In the genomic region with DNA sequence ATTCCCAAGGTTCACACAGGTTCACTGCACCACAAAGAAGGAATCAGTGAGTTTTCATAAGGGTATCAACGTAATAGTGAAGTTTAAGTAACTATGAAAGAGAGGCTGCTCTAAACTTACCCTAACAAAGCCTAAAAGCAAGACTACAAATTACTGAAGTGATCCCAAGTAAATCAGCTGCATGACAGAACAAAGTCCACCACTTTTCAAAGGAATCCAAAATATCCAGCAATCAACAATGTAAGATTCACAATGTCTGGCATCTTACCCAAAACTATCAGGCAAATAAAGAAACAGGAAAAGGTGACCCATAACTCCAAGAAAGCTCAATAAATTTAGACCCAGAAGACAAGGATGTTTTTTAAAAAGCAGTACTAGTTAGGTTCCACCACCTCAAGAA, we compare ENCODE assay signal across 12 cellular contexts.
A peak's percentile ranks its signal among the peaks of the same experiment; 100 is the strongest.
DNase-seq lines count a peak whose midpoint lies in the region; ATAC-seq, FAIRE-seq and TF ChIP-seq lines count a peak whose summit lies in the region.
"Had no signal": no experiment of that assay in that cellular context is flagged by ENCODE, and none has a peak within 500 bp of the region (broad histone marks: within the 10 kb centered on the region; RNA-seq: fewer than 3 reads in every experiment).

No MANE protein-coding gene starts in this region.

- in situ Hi-C loops in mammary epithelial cell (cut with MboI; ENCODE audit: low sequenced_read_pairs in 2 of 2), result no loop called here
- in situ Hi-C loops in HepG2 (cut with HindIII; ENCODE audit: extremely low pct_ligation_motif_present, low pct_unique_long_range_greater_than_20kb), result no loop called here

- TF ChIP-seq CTCF in mammary epithelial cell (conservative IDR thresholded peaks at IDR 0.05 in 1 of 2, IDR thresholded peaks at IDR 0.05 in 1 of 2; ENCODE audit: extremely low read depth in 1 of 2, insufficient read depth in 1 of 2, low read depth in 1 of 2, low read length in 2 of 2), result no peak
- no peak for TF ChIP-seq CTCF in HepG2 (CRISPR knock-in tag; IDR thresholded peaks at IDR 0.05)
- TF ChIP-seq CTCF in upper lobe of right lung (IDR thresholded peaks at IDR 0.05), result no peak

- intact Hi-C loops in mammary epithelial cell (cut with micrococcal nuclease), result no loop called here
- intact Hi-C loops in HepG2 (cut with micrococcal nuclease; ENCODE audit: unreplicated experiment), result no loop called here
- intact Hi-C loops in upper lobe of right lung (cut with DNase I), result no loop called here

- CTCF ChIA-PET in mammary epithelial cell (lab: Charles Lee; ENCODE audit: low non-redundant PET) (no interaction called here), HepG2 (lab: Yijun Ruan, JAX; ENCODE audit: low intra/inter-chr PET ratio, low total read pairs) (no interaction called here)

- DNase-seq in mammary epithelial cell, result no peak
- DNase-seq in HepG2 (ENCODE audit: low spot score), result peak; percentile 13
- no peak for DNase-seq in upper lobe of right lung
- no peak for DNase-seq in NCI-H1694 (lab: John Stamatoyannopoulos, UW)
- DNase-seq in NCI-H748 treated with DMSO at 0.1 percent for 48 hours (lab: John Stamatoyannopoulos, UW), result no peak
- DNase-seq: activated CD4-positive, alpha-beta memory T cell treated with anti-CD3 and anti-CD28 coated beads for 36 hours; mucosa of descending colon; NCI-H2029 had no signal

- dilution Hi-C loops in mammary epithelial cell (cut with HindIII; ENCODE audit: low sequenced_read_pairs), result no loop called here

- FAIRE-seq in HepG2 (lab: Jason Lieb, UNC), result no peak

- POLR2A ChIA-PET in HepG2 (lab: Yijun Ruan, JAX), result no interaction called here

- H3K4me1 ChIP-seq in mammary epithelial cell (ENCODE audit: insufficient read depth, low read length) (peaks cover 25% of the 10 kb centered on the region), HepG2 (ENCODE audit: insufficient read depth, low read length) (peaks cover 27% of the 10 kb centered on the region), upper lobe of right lung (peaks cover 36% of the 10 kb centered on the region)
- H3K4me1 ChIP-seq: prostate gland had no signal

- H3K27me3 ChIP-seq in mammary epithelial cell (ENCODE audit: insufficient read depth, low read length) (no peaks in the 10 kb centered on the region), HepG2 (ENCODE audit: control insufficient read depth in 1 of 2, insufficient read depth in 2 of 2, low read length in 2 of 2) (no peaks in the 10 kb centered on the region), upper lobe of right lung (no peaks in the 10 kb centered on the region)
- H3K27me3 ChIP-seq: cardiac muscle cell had no signal

- H3K27ac ChIP-seq in KOPT-K1 (ENCODE audit: low read depth, low read length, poor library complexity, severe bottlenecking) (peak overlapping the region; percentile 60), mammary epithelial cell (ENCODE audit: insufficient read depth, low read depth, low read length) (no peak overlapping the region), HepG2 (ENCODE audit: extremely low read length, insufficient read depth, low read length) (no peak overlapping the region), upper lobe of right lung (peak overlapping the region; percentile 32)
- H3K27ac ChIP-seq: cardiac muscle cell, prostate gland had no signal

- ATAC-seq in HepG2 (no peak), upper lobe of right lung (no peak), esophagus mucosa (no peak)
- ATAC-seq: mucosa of descending colon had no signal

- WGBS in mammary epithelial cell (ENCODE audit: low coverage, missing lambda C conversion rate), result 42% methylated on average over 1 of the region's 1 CpG
- WGBS in HepG2 (ENCODE audit: low lambda C conversion rate), result 93% methylated on average over 1 of the region's 1 CpG

- H3K9ac ChIP-seq in mammary epithelial cell (ENCODE audit: insufficient read depth, low read length) (no peak overlapping the region), HepG2 (ENCODE audit: insufficient read depth, low read depth, low read length) (no peak overlapping the region)

- no peak for TF ChIP-seq POLR2A in HepG2 (IDR thresholded peaks at IDR 0.05; ENCODE audit: insufficient read depth in 1 of 2, low read depth in 2 of 2, low read length in 2 of 2)

- H3K79me2 ChIP-seq in mammary epithelial cell (ENCODE audit: insufficient read depth, low read length) (peaks cover 89% of the 10 kb centered on the region), HepG2 (ENCODE audit: insufficient read depth, low read length) (peaks cover 33% of the 10 kb centered on the region)

- no peak overlapping the region for H2AFZ ChIP-seq in mammary epithelial cell (ENCODE audit: low read depth, low read length)
- no peak overlapping the region for H2AFZ ChIP-seq in HepG2 (ENCODE audit: low read length)

- no peaks in the 10 kb centered on the region for H3K36me3 ChIP-seq in KOPT-K1 (ENCODE audit: insufficient read depth, low read length)
- H3K36me3 ChIP-seq in mammary epithelial cell (ENCODE audit: insufficient read depth, low read length), result no peaks in the 10 kb centered on the region
- H3K36me3 ChIP-seq in HepG2 (replicated peaks in 1 of 2; ENCODE audit: control insufficient read depth in 1 of 2, insufficient read depth in 2 of 2, low read length in 2 of 2), result no peaks in the 10 kb centered on the region
- no peaks in the 10 kb centered on the region for H3K36me3 ChIP-seq in upper lobe of right lung
- H3K36me3 ChIP-seq: cardiac muscle cell, prostate gland had no signal

- no peak overlapping the region for H3K4me3 ChIP-seq in mammary epithelial cell (replicated peaks in 1 of 3; ENCODE audit: insufficient read depth in 1 of 3, low read depth in 2 of 3, low read length in 3 of 3)
- H3K4me3 ChIP-seq in HepG2 (replicated peaks in 1 of 3; ENCODE audit: insufficient read depth in 1 of 3, low read depth in 2 of 3, low read length in 3 of 3), result no peak overlapping the region
- H3K4me3 ChIP-seq in upper lobe of right lung, result no peak overlapping the region
- H3K4me3 ChIP-seq: cardiac muscle cell, mucosa of descending colon, prostate gland had no signal

- no peak for TF ChIP-seq RAD21 in HepG2 (CRISPR knock-in tag; IDR thresholded peaks at IDR 0.05)

- BruUV-seq in mammary epithelial cell (replicated peaks; lab: Mats Ljungman, UMichigan), result no TSS peak
- BruUV-seq in HepG2 (replicated peaks; lab: Mats Ljungman, UMichigan), result no TSS peak

- H3K9me3 ChIP-seq in KOPT-K1 (ENCODE audit: insufficient read depth, low read length, poor library complexity, severe bottlenecking) (no peaks in the 10 kb centered on the region), mammary epithelial cell (replicated peaks; ENCODE audit: insufficient read depth, low read length) (no peaks in the 10 kb centered on the region), HepG2 (ENCODE audit: low read length) (no peaks in the 10 kb centered on the region), upper lobe of right lung (no peaks in the 10 kb centered on the region)
- H3K9me3 ChIP-seq: mucosa of descending colon, prostate gland had no signal

- H3K4me2 ChIP-seq in mammary epithelial cell (ENCODE audit: insufficient read depth, low read depth, low read length) (peak overlapping the region; percentile 58), HepG2 (ENCODE audit: low read depth, low read length) (peak overlapping the region; percentile 12; the same call in 1 of the 2 replicates)

- no peak for TF ChIP-seq EP300 in HepG2 (IDR thresholded peaks at IDR 0.05; ENCODE audit: low read depth in 2 of 2, low read length in 2 of 2)
- TF ChIP-seq EP300 in HepG2 (CRISPR knock-in tag; IDR thresholded peaks at IDR 0.05; ENCODE audit: borderline replicate concordance), result no peak

- H4K20me1 ChIP-seq in mammary epithelial cell (ENCODE audit: insufficient read depth, low read length) (no peaks in the 10 kb centered on the region), HepG2 (ENCODE audit: insufficient read depth, low read length) (no peaks in the 10 kb centered on the region; the same call in 1 of the 2 replicates)

TF ChIP-seq in HepG2, 621 proteins besides CTCF, POLR2A, EP300 and RAD21:
- TF ChIP-seq HNF4A (CRISPR knock-in tag; IDR thresholded peaks at IDR 0.05), result 0 out of 2 replicates have a peak, but pooled peaks have one; percentile 9
- TF ChIP-seq ZNF770 (CRISPR knock-in tag; IDR thresholded peaks at IDR 0.05), result no peak
- 0 out of 2 replicates have a peak, but pooled peaks have one; percentile 19 for TF ChIP-seq IRF2 (CRISPR knock-in tag; IDR thresholded peaks at IDR 0.05)

Comparison
In these comparisons a context has a peak if more than half of its experiments do, and no peak if none do; other contexts are left out.
1. H3K27ac ChIP-seq: peak in KOPT-K1 (single experiment) and upper lobe of right lung (single experiment); none in mammary epithelial cell (single experiment) and HepG2 (single experiment).